ENCODE assay signal across 1 cellular context in genomic region chr17:62630365-62631085, GRCh38.
TF ChIP-seq lines count a peak whose summit lies in the region.

No MANE protein-coding gene starts in this region.

TF ChIP-seq in H1, 55 proteins besides CTCF, POLR2A, EP300 and RAD21:
- TF ChIP-seq ZNF274 (IDR thresholded peaks at IDR 0.05; ENCODE audit: borderline replicate concordance, extremely low read depth, low read length) (no peak), GABPA (IDR thresholded peaks at IDR 0.05; ENCODE audit: borderline replicate concordance, insufficient read depth, low read length) (no peak), USF2 (IDR thresholded peaks at IDR 0.05; ENCODE audit: low read length) (no peak), SP1 (IDR thresholded peaks at IDR 0.05; ENCODE audit: low read depth, low read length) (no peak), RFX5 (IDR thresholded peaks at IDR 0.05; ENCODE audit: borderline replicate concordance, low read depth, low read length) (no peak), POU5F1 (IDR thresholded peaks at IDR 0.05; ENCODE audit: low read depth, low read length) (no peak), TBP (IDR thresholded peaks at IDR 0.05; ENCODE audit: low read depth, low read length) (no peak), SIN3A (conservative IDR thresholded peaks at IDR 0.05 in 1 of 2, IDR thresholded peaks at IDR 0.05 in 1 of 2; ENCODE audit: low read depth in 1 of 2, low read length in 2 of 2) (no peak), NANOG (IDR thresholded peaks at IDR 0.05; ENCODE audit: insufficient read depth, low read depth, low read length, poor library complexity, severe bottlenecking) (no peak), KDM4A (IDR thresholded peaks at IDR 0.05; ENCODE audit: low read depth, low read length, severe bottlenecking) (no peak), FOSL1 (IDR thresholded peaks at IDR 0.05; ENCODE audit: insufficient read depth, low read depth, low read length) (no peak), NRF1 (IDR thresholded peaks at IDR 0.05; ENCODE audit: low read depth, low read length) (no peak), CREB1 (IDR thresholded peaks at IDR 0.05) (no peak), KDM1A (IDR thresholded peaks at IDR 0.05; ENCODE audit: borderline replicate concordance, low read length) (no peak), CHD2 (IDR thresholded peaks at IDR 0.05; ENCODE audit: low read length) (no peak)
